ENCODE assay signal across 24 cellular contexts in genomic region chrX:49695276-49696180, GRCh38. TPM values are rescaled to one million over a fixed set of nuclear protein-coding genes. Genes with fewer than 3 reads are reported as not detected.
"Had no signal": no experiment of that assay in that cellular context is flagged by ENCODE, and none has a peak within 500 bp of the region (broad histone marks: within the 10 kb centered on the region; RNA-seq: fewer than 3 reads in every experiment).

A gene with protein sequence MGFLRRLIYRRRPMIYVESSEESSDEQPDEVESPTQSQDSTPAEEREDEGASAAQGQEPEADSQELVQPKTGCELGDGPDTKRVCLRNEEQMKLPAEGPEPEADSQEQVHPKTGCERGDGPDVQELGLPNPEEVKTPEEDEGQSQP (minus strand): TSS chrX:49695984. CDS start chrX:49694770, 1,214 bp downstream.

- H3K27me3 ChIP-seq: colonic mucosa, ovary had no signal

- H3K9me3 ChIP-seq: colonic mucosa, mucosa of descending colon had no signal

- ATAC-seq: mucosa of descending colon; naive thymus-derived CD8-positive, alpha-beta T cell; right cardiac atrium had no signal

- H3K36me3 ChIP-seq: colonic mucosa, ovary, stomach had no signal

- H3K4me1 ChIP-seq: colonic mucosa, stomach had no signal

- H3K27ac ChIP-seq: colonic mucosa, ovary, stomach had no signal

- DNase-seq: colonic mucosa; dermis blood vessel endothelial cell; foreskin melanocyte; head of caudate nucleus; hippocampal formation; kidney glomerular epithelial cell; mammary epithelial cell; naive thymus-derived CD8-positive, alpha-beta T cell; ovary; small intestine; stimulated activated CD4-positive, alpha-beta T cell treated with anti-CD3 and anti-CD28 coated beads, Interleukin-12 subunit alpha, Interleukin-12 subunit beta, amount 100 ng/mL, for 4 hours; stimulated activated naive CD4-positive, alpha-beta T cell; stomach; substantia nigra; trophoblast cell had no signal

- H3K4me3 ChIP-seq: colonic mucosa, mucosa of descending colon, ovary, stomach had no signal

RNA-seq across cellular contexts. Expression of the gene that starts here (rescaled TPM):
- total RNA-seq: colonic mucosa; dermis blood vessel endothelial cell; endothelial cell of umbilical vein; liver; mammary epithelial cell; mucosa of descending colon; naive thymus-derived CD8-positive, alpha-beta T cell; neural crest cell; ovary; progenitor cell of endocrine pancreas; right cardiac atrium; stomach; urinary bladder had no signal
- polyA plus RNA-seq: endothelial cell of umbilical vein; esophagus; liver; mammary epithelial cell; naive thymus-derived CD8-positive, alpha-beta T cell; ovary; right cardiac atrium; small intestine; stomach; thymus; urinary bladder had no signal
